ENCODE assay signal across 8 cellular contexts in the genomic region with DNA sequence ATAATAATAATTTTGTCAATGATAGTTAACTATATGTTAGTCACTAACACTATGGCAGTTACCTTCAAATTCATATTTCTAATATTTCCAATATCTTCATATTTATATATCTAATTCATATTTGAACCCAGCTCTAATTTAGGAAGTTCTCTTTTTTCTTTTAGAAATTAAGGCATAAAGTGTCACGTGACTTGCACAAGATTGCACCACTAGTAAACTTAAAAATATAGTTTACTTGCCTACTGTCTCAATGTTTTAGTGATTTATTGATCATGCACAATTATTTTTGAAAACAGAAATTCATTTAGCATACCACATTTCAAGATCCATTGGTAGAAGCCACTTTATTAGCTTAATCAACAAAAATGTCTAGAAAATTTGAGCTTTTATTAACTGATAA.
"Had no signal": no experiment of that assay in that cellular context is flagged by ENCODE, and none has a peak within 500 bp of the region (broad histone marks: within the 10 kb centered on the region; RNA-seq: fewer than 3 reads in every experiment).

No MANE protein-coding gene starts in this region.

- H3K4me3 ChIP-seq: GM12878 had no signal

- FAIRE-seq: G401.6, GM12878, GM12891, GM12892, GM18507, GM19239 had no signal

- DNase-seq: GDM1, GF-D8 had no signal

- ATAC-seq: GM12878 had no signal
